Comparison of ENCODE assay signal across 25 cellular contexts in genomic region chr11:10725907-10726253, GRCh38. TPM values are rescaled to one million over a fixed set of nuclear protein-coding genes. Genes with fewer than 3 reads are reported as not detected.
A peak's percentile ranks its signal among the peaks of the same experiment; 100 is the strongest.
DNase-seq lines count a peak whose midpoint lies in the region; ATAC-seq and TF ChIP-seq lines count a peak whose summit lies in the region.
"Had no signal": no experiment of that assay in that cellular context is flagged by ENCODE, and none has a peak within 500 bp of the region (broad histone marks: within the 10 kb centered on the region; RNA-seq: fewer than 3 reads in every experiment).

No MANE protein-coding gene starts in this region.

- peaks cover 8% of the 10 kb centered on the region for H3K9me3 Mint-ChIP-seq in activated CD8-positive, alpha-beta T cell treated with anti-CD3 and anti-CD28 coated beads for 36 hours
- H3K9me3 Mint-ChIP-seq in activated CD8-positive, alpha-beta T cell treated with anti-CD3 and anti-CD28 coated beads, Interleukin-2, amount 10 ng/mL, durations not matched to agents 7 days and 5 days (ENCODE audit: insufficient read depth), result no peaks in the 10 kb centered on the region
- no peaks in the 10 kb centered on the region for H3K9me3 Mint-ChIP-seq in activated T-helper 17 cell treated with anti-CD3 and anti-CD28 coated beads, Interleukin-2, amount 50 U/mL, for 72 hours
- H3K9me3 Mint-ChIP-seq: WTC11 had no signal

- TF ChIP-seq CTCF in activated CD8-positive, alpha-beta T cell treated with anti-CD3 and anti-CD28 coated beads for 36 hours (IDR thresholded peaks at IDR 0.05), result no peak
- no peak for TF ChIP-seq CTCF in smooth muscle cell (IDR thresholded peaks at IDR 0.05; ENCODE audit: borderline replicate concordance, insufficient read depth, poor library complexity, severe bottlenecking)
- TF ChIP-seq CTCF in sigmoid colon (IDR thresholded peaks at IDR 0.05), result no peak

- CTCF ChIA-PET in activated CD8-positive, alpha-beta T cell treated with anti-CD3 and anti-CD28 coated beads for 36 hours (lab: Charles Lee), result interaction anchor here (1.5 kb wide), 1 partner anchor 185 kb away, joined by 4 read pairs; the partner anchor contains the start of gene RNF141
- CTCF ChIA-PET in activated CD8-positive, alpha-beta T cell treated with anti-CD3 and anti-CD28 coated beads, Interleukin-2, amount 10 ng/mL, durations not matched to agents 7 days and 5 days (lab: Charles Lee), result no interaction called here

- H3K4me3 ChIP-seq in GM23248 (no peak overlapping the region), smooth muscle cell (no peak overlapping the region), sigmoid colon (no peak overlapping the region)
- H3K4me3 ChIP-seq: ascending aorta, left lung, thoracic aorta, vagina had no signal

- no peak overlapping the region for H3K4me3 Mint-ChIP-seq in activated CD8-positive, alpha-beta T cell treated with anti-CD3 and anti-CD28 coated beads for 36 hours
- H3K4me3 Mint-ChIP-seq in activated CD8-positive, alpha-beta T cell treated with anti-CD3 and anti-CD28 coated beads, Interleukin-2, amount 10 ng/mL, durations not matched to agents 7 days and 5 days, result no peak overlapping the region
- peak overlapping the region; percentile 76 for H3K4me3 Mint-ChIP-seq in activated T-helper 17 cell treated with anti-CD3 and anti-CD28 coated beads, Interleukin-2, amount 50 U/mL, for 72 hours
- H3K4me3 Mint-ChIP-seq: WTC11 had no signal

- TF ChIP-seq EP300 in sigmoid colon (IDR thresholded peaks at IDR 0.05), result no peak

- H3K27ac Mint-ChIP-seq in activated CD8-positive, alpha-beta T cell treated with anti-CD3 and anti-CD28 coated beads for 36 hours, result peak overlapping the region; percentile 40
- H3K27ac Mint-ChIP-seq in activated CD8-positive, alpha-beta T cell treated with anti-CD3 and anti-CD28 coated beads, Interleukin-2, amount 10 ng/mL, durations not matched to agents 7 days and 5 days, result no peak overlapping the region
- H3K27ac Mint-ChIP-seq in activated T-helper 17 cell treated with anti-CD3 and anti-CD28 coated beads, Interleukin-2, amount 50 U/mL, for 72 hours, result peak overlapping the region; percentile 97
- H3K27ac Mint-ChIP-seq: WTC11 had no signal

- H3K27me3 ChIP-seq in GM23248 (replicated peaks; ENCODE audit: insufficient read depth) (no peaks in the 10 kb centered on the region), smooth muscle cell (ENCODE audit: low read depth) (no peaks in the 10 kb centered on the region), sigmoid colon (no peaks in the 10 kb centered on the region)
- H3K27me3 ChIP-seq: ascending aorta, vagina had no signal

- H3K27ac ChIP-seq in GM23248, result peak overlapping the region; percentile 53
- peak overlapping the region; percentile 5 for H3K27ac ChIP-seq in smooth muscle cell (ENCODE audit: low read depth)
- no peak overlapping the region for H3K27ac ChIP-seq in sigmoid colon
- H3K27ac ChIP-seq: ascending aorta, left lung, thoracic aorta, vagina had no signal

- H3K4me1 ChIP-seq in GM23248 (ENCODE audit: insufficient read depth) (peaks cover 42% of the 10 kb centered on the region), smooth muscle cell (ENCODE audit: low read depth) (peaks cover 9% of the 10 kb centered on the region), sigmoid colon (peaks cover 0 to 19% (median 15%) of the 10 kb centered on the region in 4 donors)

- peaks cover 48% of the 10 kb centered on the region for H3F3A ChIP-seq in GM23248 (ENCODE audit: insufficient read depth)
- H3F3A ChIP-seq in smooth muscle cell (ENCODE audit: low read depth), result peaks cover 7% of the 10 kb centered on the region

- intact Hi-C loops in activated CD8-positive, alpha-beta T cell treated with anti-CD3 and anti-CD28 coated beads for 36 hours (cut with micrococcal nuclease), result no loop called here
- intact Hi-C loops in sigmoid colon (cut with DNase I), result no loop called here

- no peak for DNase-seq in activated CD8-positive, alpha-beta T cell treated with anti-CD3 and anti-CD28 coated beads for 36 hours
- DNase-seq in activated CD8-positive, alpha-beta T cell treated with anti-CD3 and anti-CD28 coated beads, Interleukin-2, amount 10 ng/mL, durations not matched to agents 7 days and 5 days, result no peak
- DNase-seq in GM23248 (no peak), smooth muscle cell (lab: John Stamatoyannopoulos, UW; ENCODE audit: unreplicated experiment) (no peak), NCI-H446 (lab: John Stamatoyannopoulos, UW) (no peak), NCI-H226 (no peak), sigmoid colon (no peak)
- DNase-seq: C1 segment of cervical spinal cord, Calu3, dermis blood vessel endothelial cell, H7, Karpas-422, left lung, NCI-H1694, NCI-H2171 treated with DMSO at 0.1 percent for 48 hours, NCI-H526 treated with DMSO at 0.1 percent for 48 hours, nucleus accumbens, RPMI8226, T1000 had no signal

- no peaks in the 10 kb centered on the region for H3K36me3 Mint-ChIP-seq in activated CD8-positive, alpha-beta T cell treated with anti-CD3 and anti-CD28 coated beads for 36 hours (ENCODE audit: low read depth)
- no peaks in the 10 kb centered on the region for H3K36me3 Mint-ChIP-seq in activated CD8-positive, alpha-beta T cell treated with anti-CD3 and anti-CD28 coated beads, Interleukin-2, amount 10 ng/mL, durations not matched to agents 7 days and 5 days (ENCODE audit: low read depth)
- no peaks in the 10 kb centered on the region for H3K36me3 Mint-ChIP-seq in activated T-helper 17 cell treated with anti-CD3 and anti-CD28 coated beads, Interleukin-2, amount 50 U/mL, for 72 hours (ENCODE audit: low read depth)
- H3K36me3 Mint-ChIP-seq: WTC11 had no signal

- peaks cover 21% of the 10 kb centered on the region for H3K4me1 Mint-ChIP-seq in activated CD8-positive, alpha-beta T cell treated with anti-CD3 and anti-CD28 coated beads for 36 hours (ENCODE audit: low read depth)
- peaks cover 29% of the 10 kb centered on the region for H3K4me1 Mint-ChIP-seq in activated CD8-positive, alpha-beta T cell treated with anti-CD3 and anti-CD28 coated beads, Interleukin-2, amount 10 ng/mL, durations not matched to agents 7 days and 5 days (ENCODE audit: low read depth)
- H3K4me1 Mint-ChIP-seq in activated T-helper 17 cell treated with anti-CD3 and anti-CD28 coated beads, Interleukin-2, amount 50 U/mL, for 72 hours, result peaks cover 12% of the 10 kb centered on the region

- H3K9me3 ChIP-seq in GM23248 (ENCODE audit: low read depth) (no peaks in the 10 kb centered on the region), smooth muscle cell (replicated peaks; ENCODE audit: low read depth) (no peaks in the 10 kb centered on the region), sigmoid colon (no peaks in the 10 kb centered on the region)
- H3K9me3 ChIP-seq: ascending aorta, left lung, thoracic aorta, vagina had no signal

- H3K9ac ChIP-seq in GM23248 (no peak overlapping the region), smooth muscle cell (ENCODE audit: low read depth) (no peak overlapping the region)

- H3K4me2 ChIP-seq in GM23248 (ENCODE audit: unreplicated experiment) (no peak overlapping the region), smooth muscle cell (no peak overlapping the region)

- H2AFZ ChIP-seq in GM23248 (0 out of 2 replicates have a peak overlapping the region, but pooled peaks have one; percentile 8), smooth muscle cell (ENCODE audit: low read depth) (no peak overlapping the region)

- no peaks in the 10 kb centered on the region for H3K9me2 ChIP-seq in GM23248 (ENCODE audit: insufficient read depth)

- no peak for TF ChIP-seq POLR2A in sigmoid colon (IDR thresholded peaks at IDR 0.05)

- peak; percentile 64 for ATAC-seq in activated CD8-positive, alpha-beta T cell treated with anti-CD3 and anti-CD28 coated beads for 36 hours
- ATAC-seq in activated CD8-positive, alpha-beta T cell treated with anti-CD3 and anti-CD28 coated beads, Interleukin-2, amount 10 ng/mL, durations not matched to agents 7 days and 5 days, result no peak
- peak; percentile 85 for ATAC-seq in activated T-helper 17 cell treated with anti-CD3 and anti-CD28 coated beads, Interleukin-2, amount 50 U/mL, for 72 hours (replicated peaks)
- ATAC-seq: SK-N-SH treated with all-trans-retinoic acid at 6 μM for 48 hours, WTC11 had no signal

- H3K79me2 ChIP-seq in GM23248 (ENCODE audit: insufficient read depth), result no peaks in the 10 kb centered on the region
- no peaks in the 10 kb centered on the region for H3K79me2 ChIP-seq in smooth muscle cell (ENCODE audit: low read depth)

- no peaks in the 10 kb centered on the region for H4K20me1 ChIP-seq in GM23248 (ENCODE audit: insufficient read depth)
- no peaks in the 10 kb centered on the region for H4K20me1 ChIP-seq in smooth muscle cell (ENCODE audit: low read depth)

- no peaks in the 10 kb centered on the region for H3K36me3 ChIP-seq in GM23248 (ENCODE audit: low read depth)
- no peaks in the 10 kb centered on the region for H3K36me3 ChIP-seq in smooth muscle cell (ENCODE audit: low read depth)
- no peaks in the 10 kb centered on the region for H3K36me3 ChIP-seq in sigmoid colon
- H3K36me3 ChIP-seq: ascending aorta, left lung, thoracic aorta, vagina had no signal

- peaks cover 20% of the 10 kb centered on the region for H3K27me3 Mint-ChIP-seq in activated CD8-positive, alpha-beta T cell treated with anti-CD3 and anti-CD28 coated beads for 36 hours
- peaks cover 15% of the 10 kb centered on the region for H3K27me3 Mint-ChIP-seq in activated CD8-positive, alpha-beta T cell treated with anti-CD3 and anti-CD28 coated beads, Interleukin-2, amount 10 ng/mL, durations not matched to agents 7 days and 5 days (ENCODE audit: low read depth)
- H3K27me3 Mint-ChIP-seq in activated T-helper 17 cell treated with anti-CD3 and anti-CD28 coated beads, Interleukin-2, amount 50 U/mL, for 72 hours, result peaks cover 9% of the 10 kb centered on the region

- in situ Hi-C loops in GM23248 (cut with MboI), result loop anchor here (25.0 kb wide), 1 partner anchor 739 kb away; no protein-coding TSS in a partner anchor

- POLR2A ChIA-PET in activated CD8-positive, alpha-beta T cell treated with anti-CD3 and anti-CD28 coated beads for 36 hours (lab: Charles Lee), result interaction anchor here (1.4 kb wide), 1 partner anchor 185 kb away, joined by 3 read pairs; the partner anchor contains the start of gene RNF141
- POLR2A ChIA-PET in activated CD8-positive, alpha-beta T cell treated with anti-CD3 and anti-CD28 coated beads, Interleukin-2, amount 10 ng/mL, durations not matched to agents 7 days and 5 days (lab: Charles Lee), result no interaction called here

RNA-seq across cellular contexts. Expression of gene CTR9, which starts 25.2 kb away (rescaled TPM):
- total RNA-seq in activated CD8-positive, alpha-beta T cell treated with anti-CD3 and anti-CD28 coated beads for 36 hours, result 10 to 100 TPM; 35.9 to 37.1 TPM
- total RNA-seq in activated CD8-positive, alpha-beta T cell treated with anti-CD3 and anti-CD28 coated beads, Interleukin-2, amount 10 ng/mL, durations not matched to agents 7 days and 5 days, result 10 to 100 TPM; 43.4 to 44.0 TPM
- 20.2 and 24.4 TPM in 2 replicates for total RNA-seq in GM23248 (2014; rRNA removed; shearing (Covaris generic))
- polyA plus RNA-seq in GM23248 (2016; fragmentation: Nextera tagmentation; extraction: Ambion mirVana) (29.9 and 32.3 TPM in 2 replicates), smooth muscle cell (25.1 and 28.4 TPM in 2 replicates), sigmoid colon (10 to 100 TPM; 15.3 to 18.4 (median 15.6) TPM)
- 10 to 100 TPM; 34.0 to 47.4 TPM for total RNA-seq in activated T-helper 17 cell treated with anti-CD3 and anti-CD28 coated beads, Interleukin-2, amount 50 U/mL, for 72 hours
- total RNA-seq in smooth muscle cell (27.5 and 29.3 TPM in 2 replicates), sigmoid colon (10 to 100 TPM; 11.6 to 18.4 (median 15.7) TPM)

RNA-seq across cellular contexts. Expression of gene IRAG1, which starts 32.3 kb away (rescaled TPM):
- total RNA-seq in activated CD8-positive, alpha-beta T cell treated with anti-CD3 and anti-CD28 coated beads for 36 hours, result not detected
- not detected for total RNA-seq in activated CD8-positive, alpha-beta T cell treated with anti-CD3 and anti-CD28 coated beads, Interleukin-2, amount 10 ng/mL, durations not matched to agents 7 days and 5 days
- total RNA-seq in GM23248 (2014; rRNA removed; shearing (Covaris generic)), result 5.9 and 6.7 TPM in 2 replicates
- polyA plus RNA-seq in GM23248 (2016; fragmentation: Nextera tagmentation; extraction: Ambion mirVana) (4.5 and 5.3 TPM in 2 replicates), smooth muscle cell (2.5 and 2.9 TPM in 2 replicates), sigmoid colon (10 to 100 TPM in 1 of 3 donors, 1 to 10 TPM in 2; 1.8 to 10.6 (median 2.3) TPM)
- total RNA-seq in activated T-helper 17 cell treated with anti-CD3 and anti-CD28 coated beads, Interleukin-2, amount 50 U/mL, for 72 hours, result under 1 TPM in 1 of 2 donors, not detected in 1; 0.13 TPM
- total RNA-seq in smooth muscle cell (4.1 and 4.4 TPM in 2 replicates), sigmoid colon (100 to 1,000 TPM in 3 of 4 donors, 10 to 100 TPM in 1; 96.1 to 153 (median 125) TPM)
- total RNA-seq: Calu3 had no signal

Comparison
In these comparisons a context has a peak if more than half of its experiments do, and no peak if none do; other contexts are left out.
1. H3K27ac ChIP-seq: peak in GM23248 (single experiment) and smooth muscle cell (single experiment); none in sigmoid colon (0 of 4).
2. RNA of gene IRAG1, which starts 32.3 kb away (total RNA-seq): 96.1 to 153 TPM in sigmoid colon; 5.9 to 6.7 TPM in GM23248, 4.1 to 4.4 TPM in smooth muscle cell, 0.13 TPM in activated T-helper 17 cell treated with anti-CD3 and anti-CD28 coated beads, Interleukin-2, amount 50 U/mL, for 72 hours, not detected in activated CD8-positive, alpha-beta T cell treated with anti-CD3 and anti-CD28 coated beads for 36 hours and not detected in activated CD8-positive, alpha-beta T cell treated with anti-CD3 and anti-CD28 coated beads, Interleukin-2, amount 10 ng/mL, durations not matched to agents 7 days and 5 days; every median in the first group is over 10 times any median in the second.